In genomic region chr2:20534913-20535801, GRCh38 we compare ENCODE assay signal across 1 cellular context.
TF ChIP-seq lines count a peak whose summit lies in the region.

No MANE protein-coding gene starts in this region.

TF ChIP-seq in HepG2, 621 proteins besides CTCF, POLR2A, EP300 and RAD21 (continued from another document and continues in another):
- TF ChIP-seq, protein P1, sequence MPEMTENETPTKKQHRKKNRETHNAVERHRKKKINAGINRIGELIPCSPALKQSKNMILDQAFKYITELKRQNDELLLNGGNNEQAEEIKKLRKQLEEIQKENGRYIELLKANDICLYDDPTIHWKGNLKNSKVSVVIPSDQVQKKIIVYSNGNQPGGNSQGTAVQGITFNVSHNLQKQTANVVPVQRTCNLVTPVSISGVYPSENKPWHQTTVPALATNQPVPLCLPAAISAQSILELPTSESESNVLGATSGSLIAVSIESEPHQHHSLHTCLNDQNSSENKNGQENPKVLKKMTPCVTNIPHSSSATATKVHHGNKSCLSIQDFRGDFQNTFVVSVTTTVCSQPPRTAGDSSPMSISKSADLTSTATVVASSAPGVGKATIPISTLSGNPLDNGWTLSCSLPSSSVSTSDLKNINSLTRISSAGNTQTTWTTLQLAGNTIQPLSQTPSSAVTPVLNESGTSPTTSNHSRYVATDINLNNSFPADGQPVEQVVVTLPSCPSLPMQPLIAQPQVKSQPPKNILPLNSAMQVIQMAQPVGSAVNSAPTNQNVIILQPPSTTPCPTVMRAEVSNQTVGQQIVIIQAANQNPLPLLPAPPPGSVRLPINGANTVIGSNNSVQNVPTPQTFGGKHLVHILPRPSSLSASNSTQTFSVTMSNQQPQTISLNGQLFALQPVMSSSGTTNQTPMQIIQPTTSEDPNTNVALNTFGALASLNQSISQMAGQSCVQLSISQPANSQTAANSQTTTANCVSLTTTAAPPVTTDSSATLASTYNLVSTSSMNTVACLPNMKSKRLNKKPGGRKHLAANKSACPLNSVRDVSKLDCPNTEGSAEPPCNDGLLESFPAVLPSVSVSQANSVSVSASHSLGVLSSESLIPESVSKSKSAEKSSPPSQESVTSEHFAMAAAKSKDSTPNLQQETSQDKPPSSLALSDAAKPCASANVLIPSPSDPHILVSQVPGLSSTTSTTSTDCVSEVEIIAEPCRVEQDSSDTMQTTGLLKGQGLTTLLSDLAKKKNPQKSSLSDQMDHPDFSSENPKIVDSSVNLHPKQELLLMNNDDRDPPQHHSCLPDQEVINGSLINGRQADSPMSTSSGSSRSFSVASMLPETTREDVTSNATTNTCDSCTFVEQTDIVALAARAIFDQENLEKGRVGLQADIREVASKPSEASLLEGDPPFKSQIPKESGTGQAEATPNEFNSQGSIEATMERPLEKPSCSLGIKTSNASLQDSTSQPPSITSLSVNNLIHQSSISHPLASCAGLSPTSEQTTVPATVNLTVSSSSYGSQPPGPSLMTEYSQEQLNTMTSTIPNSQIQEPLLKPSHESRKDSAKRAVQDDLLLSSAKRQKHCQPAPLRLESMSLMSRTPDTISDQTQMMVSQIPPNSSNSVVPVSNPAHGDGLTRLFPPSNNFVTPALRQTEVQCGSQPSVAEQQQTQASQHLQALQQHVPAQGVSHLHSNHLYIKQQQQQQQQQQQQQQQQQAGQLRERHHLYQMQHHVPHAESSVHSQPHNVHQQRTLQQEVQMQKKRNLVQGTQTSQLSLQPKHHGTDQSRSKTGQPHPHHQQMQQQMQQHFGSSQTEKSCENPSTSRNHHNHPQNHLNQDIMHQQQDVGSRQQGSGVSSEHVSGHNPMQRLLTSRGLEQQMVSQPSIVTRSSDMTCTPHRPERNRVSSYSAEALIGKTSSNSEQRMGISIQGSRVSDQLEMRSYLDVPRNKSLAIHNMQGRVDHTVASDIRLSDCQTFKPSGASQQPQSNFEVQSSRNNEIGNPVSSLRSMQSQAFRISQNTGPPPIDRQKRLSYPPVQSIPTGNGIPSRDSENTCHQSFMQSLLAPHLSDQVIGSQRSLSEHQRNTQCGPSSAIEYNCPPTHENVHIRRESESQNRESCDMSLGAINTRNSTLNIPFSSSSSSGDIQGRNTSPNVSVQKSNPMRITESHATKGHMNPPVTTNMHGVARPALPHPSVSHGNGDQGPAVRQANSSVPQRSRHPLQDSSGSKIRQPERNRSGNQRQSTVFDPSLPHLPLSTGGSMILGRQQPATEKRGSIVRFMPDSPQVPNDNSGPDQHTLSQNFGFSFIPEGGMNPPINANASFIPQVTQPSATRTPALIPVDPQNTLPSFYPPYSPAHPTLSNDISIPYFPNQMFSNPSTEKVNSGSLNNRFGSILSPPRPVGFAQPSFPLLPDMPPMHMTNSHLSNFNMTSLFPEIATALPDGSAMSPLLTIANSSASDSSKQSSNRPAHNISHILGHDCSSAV (CRISPR knock-in tag; IDR thresholded peaks at IDR 0.05; ENCODE audit: borderline replicate concordance), result no peak
- TF ChIP-seq THAP11 (CRISPR knock-in tag; IDR thresholded peaks at IDR 0.05), result peak; percentile 66
- TF ChIP-seq, protein P2, sequence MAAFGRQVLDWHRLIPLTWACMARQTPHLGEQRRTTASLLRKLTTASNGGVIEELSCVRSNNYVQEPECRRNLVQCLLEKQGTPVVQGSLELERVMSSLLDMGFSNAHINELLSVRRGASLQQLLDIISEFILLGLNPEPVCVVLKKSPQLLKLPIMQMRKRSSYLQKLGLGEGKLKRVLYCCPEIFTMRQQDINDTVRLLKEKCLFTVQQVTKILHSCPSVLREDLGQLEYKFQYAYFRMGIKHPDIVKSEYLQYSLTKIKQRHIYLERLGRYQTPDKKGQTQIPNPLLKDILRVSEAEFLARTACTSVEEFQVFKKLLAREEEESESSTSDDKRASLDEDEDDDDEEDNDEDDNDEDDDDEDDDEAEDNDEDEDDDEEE (CRISPR knock-in tag; IDR thresholded peaks at IDR 0.05), result no peak
- TF ChIP-seq HNRNPK (IDR thresholded peaks at IDR 0.05; ENCODE audit: low read depth, low read length, poor library complexity, severe bottlenecking), result no peak
- TF ChIP-seq MBNL3 (CRISPR knock-in tag; conservative IDR thresholded peaks at IDR 0.05), result no peak
- peak; percentile 82; the same call in 1 of the 2 replicates for TF ChIP-seq ZNF441 (CRISPR knock-in tag; IDR thresholded peaks at IDR 0.05; ENCODE audit: borderline replicate concordance)
- peak; percentile 65; the same call in 1 of the 2 replicates for TF ChIP-seq ZFP37 (CRISPR knock-in tag; IDR thresholded peaks at IDR 0.05; ENCODE audit: borderline replicate concordance)
- no peak for TF ChIP-seq CREB3 (CRISPR knock-in tag; IDR thresholded peaks at IDR 0.05)
- no peak for TF ChIP-seq LRRFIP1 (CRISPR knock-in tag; conservative IDR thresholded peaks at IDR 0.05)
- TF ChIP-seq, protein P3, sequence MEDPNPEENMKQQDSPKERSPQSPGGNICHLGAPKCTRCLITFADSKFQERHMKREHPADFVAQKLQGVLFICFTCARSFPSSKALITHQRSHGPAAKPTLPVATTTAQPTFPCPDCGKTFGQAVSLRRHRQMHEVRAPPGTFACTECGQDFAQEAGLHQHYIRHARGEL (CRISPR knock-in tag; IDR thresholded peaks at IDR 0.05), result no peak
- TF ChIP-seq TSC22D2 (CRISPR knock-in tag; IDR thresholded peaks at IDR 0.05; ENCODE audit: borderline replicate concordance), result no peak
- TF ChIP-seq MTF1 (CRISPR knock-in tag; IDR thresholded peaks at IDR 0.05), result no peak
- TF ChIP-seq FOSL1 (CRISPR knock-in tag; IDR thresholded peaks at IDR 0.05; ENCODE audit: borderline replicate concordance), result no peak; the same call in 1 of the 2 replicates
- TF ChIP-seq HMGXB4 (CRISPR knock-in tag; IDR thresholded peaks at IDR 0.05; ENCODE audit: borderline replicate concordance in 1 of 2, low read depth in 1 of 2), result no peak
- no peak for TF ChIP-seq STAT6 (CRISPR knock-in tag; IDR thresholded peaks at IDR 0.05; ENCODE audit: borderline replicate concordance)
- TF ChIP-seq NFKBIZ (CRISPR knock-in tag; IDR thresholded peaks at IDR 0.05), result peak; percentile 31; the same call in 1 of the 2 replicates
- TF ChIP-seq MIER3 (CRISPR knock-in tag; IDR thresholded peaks at IDR 0.05; ENCODE audit: borderline replicate concordance), result peak; percentile 84; the same call in 1 of the 2 replicates
- TF ChIP-seq, protein P4, sequence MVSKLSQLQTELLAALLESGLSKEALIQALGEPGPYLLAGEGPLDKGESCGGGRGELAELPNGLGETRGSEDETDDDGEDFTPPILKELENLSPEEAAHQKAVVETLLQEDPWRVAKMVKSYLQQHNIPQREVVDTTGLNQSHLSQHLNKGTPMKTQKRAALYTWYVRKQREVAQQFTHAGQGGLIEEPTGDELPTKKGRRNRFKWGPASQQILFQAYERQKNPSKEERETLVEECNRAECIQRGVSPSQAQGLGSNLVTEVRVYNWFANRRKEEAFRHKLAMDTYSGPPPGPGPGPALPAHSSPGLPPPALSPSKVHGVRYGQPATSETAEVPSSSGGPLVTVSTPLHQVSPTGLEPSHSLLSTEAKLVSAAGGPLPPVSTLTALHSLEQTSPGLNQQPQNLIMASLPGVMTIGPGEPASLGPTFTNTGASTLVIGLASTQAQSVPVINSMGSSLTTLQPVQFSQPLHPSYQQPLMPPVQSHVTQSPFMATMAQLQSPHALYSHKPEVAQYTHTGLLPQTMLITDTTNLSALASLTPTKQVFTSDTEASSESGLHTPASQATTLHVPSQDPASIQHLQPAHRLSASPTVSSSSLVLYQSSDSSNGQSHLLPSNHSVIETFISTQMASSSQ (IDR thresholded peaks at IDR 0.05; ENCODE audit: low read depth), result no peak
- TF ChIP-seq, protein P4 (CRISPR knock-in tag; IDR thresholded peaks at IDR 0.05; ENCODE audit: borderline replicate concordance), result no peak
- TF ChIP-seq MIXL1 (CRISPR knock-in tag; IDR thresholded peaks at IDR 0.05), result peak; percentile 68; the same call in 1 of the 2 replicates
- peak; percentile 26; the same call in 1 of the 2 replicates for TF ChIP-seq DMAP1 (CRISPR knock-in tag; IDR thresholded peaks at IDR 0.05)
- TF ChIP-seq ZMAT3 (CRISPR knock-in tag; conservative IDR thresholded peaks at IDR 0.05), result peak; percentile 85
- TF ChIP-seq, protein P5, sequence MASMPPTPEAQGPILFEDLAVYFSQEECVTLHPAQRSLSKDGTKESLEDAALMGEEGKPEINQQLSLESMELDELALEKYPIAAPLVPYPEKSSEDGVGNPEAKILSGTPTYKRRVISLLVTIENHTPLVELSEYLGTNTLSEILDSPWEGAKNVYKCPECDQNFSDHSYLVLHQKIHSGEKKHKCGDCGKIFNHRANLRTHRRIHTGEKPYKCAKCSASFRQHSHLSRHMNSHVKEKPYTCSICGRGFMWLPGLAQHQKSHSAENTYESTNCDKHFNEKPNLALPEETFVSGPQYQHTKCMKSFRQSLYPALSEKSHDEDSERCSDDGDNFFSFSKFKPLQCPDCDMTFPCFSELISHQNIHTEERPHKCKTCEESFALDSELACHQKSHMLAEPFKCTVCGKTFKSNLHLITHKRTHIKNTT (CRISPR knock-in tag; IDR thresholded peaks at IDR 0.05), result no peak
- 0 out of 4 replicates have a peak, but pooled peaks of 1 of the 2 experiments have one; percentile 11 for TF ChIP-seq MAFK (conservative IDR thresholded peaks at IDR 0.05 in 1 of 2, IDR thresholded peaks at IDR 0.05 in 1 of 2; ENCODE audit: low read length in 2 of 2)
- 0 out of 2 replicates have a peak, but pooled peaks have one; percentile 8 for TF ChIP-seq FOXA1 (IDR thresholded peaks at IDR 0.05)
- TF ChIP-seq FOXA1 (CRISPR knock-in tag; IDR thresholded peaks at IDR 0.05), result peak; percentile 47
- no peak for TF ChIP-seq ZNF414 (CRISPR knock-in tag; IDR thresholded peaks at IDR 0.05)
- no peak for TF ChIP-seq ZNF446 (CRISPR knock-in tag; IDR thresholded peaks at IDR 0.05)
- no peak for TF ChIP-seq TRIM24 (CRISPR knock-in tag; IDR thresholded peaks at IDR 0.05)
